In genomic region chr16:86519007-86519648, GRCh38 we compare ENCODE assay signal across 19 cellular contexts. TPM values are rescaled to one million over a fixed set of nuclear protein-coding genes. Genes with fewer than 3 reads are reported as not detected.
DNase-seq lines count a peak whose midpoint lies in the region; ATAC-seq, FAIRE-seq and TF ChIP-seq lines count a peak whose summit lies in the region.
"Had no signal": no experiment of that assay in that cellular context is flagged by ENCODE, and none has a peak within 500 bp of the region (broad histone marks: within the 10 kb centered on the region; RNA-seq: fewer than 3 reads in every experiment).

No MANE protein-coding gene starts in this region.

- FAIRE-seq in HepG2 (lab: Jason Lieb, UNC), result no peak
- FAIRE-seq: islet of Langerhans had no signal

- BruUV-seq in HepG2 (replicated peaks; lab: Mats Ljungman, UMichigan), result no TSS peak

- H4K20me1 ChIP-seq in HepG2 (ENCODE audit: insufficient read depth, low read length), result no peaks in the 10 kb centered on the region; the same call in 1 of the 2 replicates

- POLR2A ChIA-PET in HepG2 (lab: Yijun Ruan, JAX), result no interaction called here

- H3K36me3 ChIP-seq in right atrium auricular region (no peaks in the 10 kb centered on the region), HepG2 (replicated peaks in 1 of 2; ENCODE audit: control insufficient read depth in 1 of 2, insufficient read depth in 2 of 2, low read length in 2 of 2) (no peaks in the 10 kb centered on the region), upper lobe of right lung (no peaks in the 10 kb centered on the region)
- H3K36me3 ChIP-seq: lower lobe of right lung, uterus had no signal

- TF ChIP-seq RAD21 in HepG2 (CRISPR knock-in tag; IDR thresholded peaks at IDR 0.05), result no peak

- in situ Hi-C loops in HepG2 (cut with HindIII; ENCODE audit: extremely low pct_ligation_motif_present, low pct_unique_long_range_greater_than_20kb), result loop anchor here (5.0 to 25.0 kb wide), 4 partner anchors 177 to 707 kb away; no protein-coding TSS in a partner anchor

- H3K27me3 ChIP-seq in right atrium auricular region (peaks cover 0 to 32% of the 10 kb centered on the region in 2 donors), HepG2 (ENCODE audit: control insufficient read depth in 1 of 2, insufficient read depth in 2 of 2, low read length in 2 of 2) (peaks cover 12 to 90% of the 10 kb centered on the region in 2 experiments), upper lobe of right lung (peaks cover 64% of the 10 kb centered on the region)

- TF ChIP-seq EP300 in HepG2 (IDR thresholded peaks at IDR 0.05; ENCODE audit: low read depth in 2 of 2, low read length in 2 of 2) (no peak), HepG2 (CRISPR knock-in tag; IDR thresholded peaks at IDR 0.05; ENCODE audit: borderline replicate concordance) (no peak)

- H3K9me3 ChIP-seq in right atrium auricular region, result no peaks in the 10 kb centered on the region
- H3K9me3 ChIP-seq in HepG2 (ENCODE audit: low read length), result no peaks in the 10 kb centered on the region
- no peaks in the 10 kb centered on the region for H3K9me3 ChIP-seq in upper lobe of right lung
- H3K9me3 ChIP-seq: lower lobe of right lung, SK-N-SH, uterus had no signal

- H3K4me2 ChIP-seq in HepG2 (ENCODE audit: low read depth, low read length), result no peak overlapping the region

- H2AFZ ChIP-seq in HepG2 (ENCODE audit: low read length), result no peak overlapping the region

- intact Hi-C loops in left ventricle myocardium superior (cut with micrococcal nuclease), result loop anchor here (5.0 to 10.0 kb wide), 2 partner anchors 184 to 447 kb away; no protein-coding TSS in a partner anchor
- intact Hi-C loops in HepG2 (cut with micrococcal nuclease; ENCODE audit: unreplicated experiment), result no loop called here
- intact Hi-C loops in upper lobe of right lung (cut with DNase I), result loop anchor here (5.0 to 10.0 kb wide), 3 partner anchors 174 to 447 kb away; no protein-coding TSS in a partner anchor

- CTCF ChIA-PET in HepG2 (lab: Yijun Ruan, JAX; ENCODE audit: low intra/inter-chr PET ratio, low total read pairs), result interaction anchor here (1.6 to 2.7 kb wide), 3 partner anchors 178 to 446 kb away, joined by 20 to 23 read pairs (median 22); no protein-coding TSS in a partner anchor

- no peak overlapping the region for H3K9ac ChIP-seq in HepG2 (ENCODE audit: insufficient read depth, low read depth, low read length)
- H3K9ac ChIP-seq: SK-N-SH had no signal

- H3K4me1 ChIP-seq in right atrium auricular region, result peaks cover 0 to 22% of the 10 kb centered on the region in 2 donors
- H3K4me1 ChIP-seq in HepG2 (ENCODE audit: insufficient read depth, low read length), result peaks cover 9% of the 10 kb centered on the region
- no peaks in the 10 kb centered on the region for H3K4me1 ChIP-seq in upper lobe of right lung
- H3K4me1 ChIP-seq: uterus had no signal

- 65% methylated on average over 12 of the region's 16 CpGs for WGBS in HepG2 (ENCODE audit: low lambda C conversion rate)

- ATAC-seq in left ventricle myocardium superior (no peak), HepG2 (peak; percentile 6; the same call in 1 of the 3 replicates), upper lobe of right lung (no peak)

- no peak for TF ChIP-seq POLR2A in HepG2 (IDR thresholded peaks at IDR 0.05; ENCODE audit: insufficient read depth in 1 of 2, low read depth in 2 of 2, low read length in 2 of 2)

- no peak for TF ChIP-seq CTCF in right atrium auricular region (IDR thresholded peaks at IDR 0.05)
- no peak for TF ChIP-seq CTCF in HepG2 (CRISPR knock-in tag; IDR thresholded peaks at IDR 0.05)
- TF ChIP-seq CTCF in upper lobe of right lung (IDR thresholded peaks at IDR 0.05), result no peak

- H3K27ac ChIP-seq in right atrium auricular region (no peak overlapping the region), HepG2 (ENCODE audit: extremely low read length, insufficient read depth, low read length) (no peak overlapping the region), upper lobe of right lung (peak overlapping the region; percentile 20)
- H3K27ac ChIP-seq: foreskin keratinocyte, uterus had no signal

- DNase-seq in left ventricle myocardium superior (peak; percentile 22), right atrium auricular region (ENCODE audit: low spot score) (no peak), HepG2 (ENCODE audit: low spot score) (no peak), upper lobe of right lung (no peak), NCI-H1694 treated with DMSO at 0.1 percent for 48 hours (lab: John Stamatoyannopoulos, UW) (no peak), NCI-H510A (lab: John Stamatoyannopoulos, UW) (no peak)
- DNase-seq: activated naive CD4-positive, alpha-beta T cell treated with anti-CD3 and anti-CD28 coated beads, Interleukin-2, amount 50 U/mL, for 16 hours; activated T-cell treated with anti-CD3 and anti-CD28 coated beads, Interleukin-2, amount 50 U/mL, for 4 hours; foreskin keratinocyte; hippocampal formation; NCI-H1105; NCI-H2107; retina; SK-N-SH; uterus had no signal

- H3K4me3 ChIP-seq in right atrium auricular region (no peak overlapping the region), HepG2 (replicated peaks in 1 of 3; ENCODE audit: insufficient read depth in 1 of 3, low read depth in 2 of 3, low read length in 3 of 3) (no peak overlapping the region), upper lobe of right lung (no peak overlapping the region)
- H3K4me3 ChIP-seq: uterus had no signal

- H3K79me2 ChIP-seq in HepG2 (ENCODE audit: insufficient read depth, low read length), result no peaks in the 10 kb centered on the region

RNA-seq across cellular contexts. Expression of gene FOXF1, which starts 8.8 kb away (rescaled TPM):
- total RNA-seq in left ventricle myocardium superior (0.25 TPM), right atrium auricular region (under 1 TPM in 1 of 2 donors, not detected in 1; 0.44 TPM), HepG2 (2016; rRNA removed; fragmentation: Illumina TruSeq; extraction: Trizol) (not detected in 2 replicates), upper lobe of right lung (46.4 TPM)
- not detected in 2 replicates for total RNA-seq in HepG2 (2016; cell fraction: cytosol; rRNA removed; fragmentation: Illumina TruSeq; extraction: Trizol; ENCODE audit: low read depth)
- total RNA-seq in HepG2 (2016; cell fraction: insoluble cytoplasmic fraction; rRNA removed; fragmentation: Illumina TruSeq; extraction: Trizol), result not detected in 2 replicates
- total RNA-seq in HepG2 (2016; cell fraction: membrane; rRNA removed; fragmentation: Illumina TruSeq; extraction: Trizol), result not detected in 2 replicates
- total RNA-seq in HepG2 (2016; cell fraction: nucleus; rRNA removed; fragmentation: Illumina TruSeq; extraction: Trizol), result not detected in 2 replicates
- polyA plus RNA-seq in HepG2 (2011; rRNA removed), result not detected in 2 replicates
- polyA plus RNA-seq in HepG2 (2011; cell fraction: cytosol; rRNA removed), result not detected in 2 replicates
- not detected in 2 replicates for polyA plus RNA-seq in HepG2 (2011; cell fraction: nucleus; rRNA removed)
- polyA plus RNA-seq in HepG2 (2012), result not detected in 2 replicates
- polyA plus RNA-seq in HepG2 (2016; cell fraction: cytosol; fragmentation: Illumina TruSeq; extraction: Trizol; ENCODE audit: low read depth), result not detected in 2 replicates
- not detected in 2 replicates for polyA plus RNA-seq in HepG2 (2016; cell fraction: insoluble cytoplasmic fraction; fragmentation: Illumina TruSeq; extraction: Trizol; ENCODE audit: low read depth)
- polyA plus RNA-seq in HepG2 (2016; cell fraction: membrane; fragmentation: Illumina TruSeq; extraction: Trizol; ENCODE audit: low read depth), result not detected in 2 replicates
- polyA plus RNA-seq in HepG2 (2016; cell fraction: nucleus; fragmentation: Illumina TruSeq; extraction: Trizol; ENCODE audit: insufficient read depth, low read depth), result not detected in 2 replicates
- polyA minus RNA-seq in HepG2 (2011; rRNA and poly(A)+ RNA removed; ENCODE audit: low replicate concordance), result 5.0 TPM in 1 of 2 replicates, not detected in the other
- not detected in 2 replicates for polyA minus RNA-seq in HepG2 (2011; cell fraction: cytosol; rRNA and poly(A)+ RNA removed)
- not detected in 2 replicates for polyA minus RNA-seq in HepG2 (2011; cell fraction: nucleus; rRNA and poly(A)+ RNA removed)
- total RNA-seq: foreskin keratinocyte, H9 had no signal
- polyA plus RNA-seq: foreskin keratinocyte had no signal

RNA-seq across cellular contexts. Expression of gene MTHFSD, which starts 35.9 kb away (rescaled TPM):
- total RNA-seq in left ventricle myocardium superior (12.6 TPM), right atrium auricular region (1 to 10 TPM; 7.8 to 8.3 TPM), HepG2 (2016; rRNA removed; fragmentation: Illumina TruSeq; extraction: Trizol) (8.9 and 16.3 TPM in 2 replicates), upper lobe of right lung (18.7 TPM)
- total RNA-seq in HepG2 (2016; cell fraction: cytosol; rRNA removed; fragmentation: Illumina TruSeq; extraction: Trizol; ENCODE audit: low read depth), result 3.0 and 3.2 TPM in 2 replicates
- 9.5 and 14.5 TPM in 2 replicates for total RNA-seq in HepG2 (2016; cell fraction: insoluble cytoplasmic fraction; rRNA removed; fragmentation: Illumina TruSeq; extraction: Trizol)
- 6.0 and 6.1 TPM in 2 replicates for total RNA-seq in HepG2 (2016; cell fraction: membrane; rRNA removed; fragmentation: Illumina TruSeq; extraction: Trizol)
- total RNA-seq in HepG2 (2016; cell fraction: nucleus; rRNA removed; fragmentation: Illumina TruSeq; extraction: Trizol), result 21.7 and 25.7 TPM in 2 replicates
- polyA plus RNA-seq in HepG2 (2011; rRNA removed), result 14.2 and 15.8 TPM in 2 replicates
- polyA plus RNA-seq in HepG2 (2011; cell fraction: cytosol; rRNA removed), result 5.8 and 6.4 TPM in 2 replicates
- polyA plus RNA-seq in HepG2 (2011; cell fraction: nucleus; rRNA removed), result 85.9 and 86.6 TPM in 2 replicates
- polyA plus RNA-seq in HepG2 (2012), result 8.3 and 11.3 TPM in 2 replicates
- polyA plus RNA-seq in HepG2 (2016; cell fraction: cytosol; fragmentation: Illumina TruSeq; extraction: Trizol; ENCODE audit: low read depth), result 1.9 and 2.3 TPM in 2 replicates
- polyA plus RNA-seq in HepG2 (2016; cell fraction: insoluble cytoplasmic fraction; fragmentation: Illumina TruSeq; extraction: Trizol; ENCODE audit: low read depth), result 9.8 and 13.1 TPM in 2 replicates
- polyA plus RNA-seq in HepG2 (2016; cell fraction: membrane; fragmentation: Illumina TruSeq; extraction: Trizol; ENCODE audit: low read depth), result 4.8 and 5.1 TPM in 2 replicates
- 28.2 and 29.9 TPM in 2 replicates for polyA plus RNA-seq in HepG2 (2016; cell fraction: nucleus; fragmentation: Illumina TruSeq; extraction: Trizol; ENCODE audit: insufficient read depth, low read depth)
- polyA minus RNA-seq in HepG2 (2011; rRNA and poly(A)+ RNA removed; ENCODE audit: low replicate concordance), result 27.7 and 27.8 TPM in 2 replicates
- polyA minus RNA-seq in HepG2 (2011; cell fraction: cytosol; rRNA and poly(A)+ RNA removed), result 5.9 and 9.4 TPM in 2 replicates
- 76.5 and 82.9 TPM in 2 replicates for polyA minus RNA-seq in HepG2 (2011; cell fraction: nucleus; rRNA and poly(A)+ RNA removed)

RNA-seq across cellular contexts. Expression of gene FOXC2, which starts 47.5 kb away (rescaled TPM):
- total RNA-seq in left ventricle myocardium superior (1.9 TPM), right atrium auricular region (1 to 10 TPM; 2.6 to 2.9 TPM), HepG2 (2016; rRNA removed; fragmentation: Illumina TruSeq; extraction: Trizol) (not detected in 2 replicates), upper lobe of right lung (1.1 TPM)
- not detected in 2 replicates for total RNA-seq in HepG2 (2016; cell fraction: cytosol; rRNA removed; fragmentation: Illumina TruSeq; extraction: Trizol; ENCODE audit: low read depth)
- not detected in 2 replicates for total RNA-seq in HepG2 (2016; cell fraction: insoluble cytoplasmic fraction; rRNA removed; fragmentation: Illumina TruSeq; extraction: Trizol)
- not detected in 2 replicates for total RNA-seq in HepG2 (2016; cell fraction: membrane; rRNA removed; fragmentation: Illumina TruSeq; extraction: Trizol)
- not detected in 2 replicates for total RNA-seq in HepG2 (2016; cell fraction: nucleus; rRNA removed; fragmentation: Illumina TruSeq; extraction: Trizol)
- polyA plus RNA-seq in HepG2 (2011; rRNA removed), result 0.05 TPM in 1 of 2 replicates, not detected in the other
- not detected in 2 replicates for polyA plus RNA-seq in HepG2 (2011; cell fraction: cytosol; rRNA removed)
- polyA plus RNA-seq in HepG2 (2011; cell fraction: nucleus; rRNA removed), result 0.26 and 0.31 TPM in 2 replicates
- 0.08 TPM in 1 of 2 replicates, not detected in the other for polyA plus RNA-seq in HepG2 (2012)
- polyA plus RNA-seq in HepG2 (2016; cell fraction: cytosol; fragmentation: Illumina TruSeq; extraction: Trizol; ENCODE audit: low read depth), result not detected in 2 replicates
- not detected in 2 replicates for polyA plus RNA-seq in HepG2 (2016; cell fraction: insoluble cytoplasmic fraction; fragmentation: Illumina TruSeq; extraction: Trizol; ENCODE audit: low read depth)
- not detected in 2 replicates for polyA plus RNA-seq in HepG2 (2016; cell fraction: membrane; fragmentation: Illumina TruSeq; extraction: Trizol; ENCODE audit: low read depth)
- polyA plus RNA-seq in HepG2 (2016; cell fraction: nucleus; fragmentation: Illumina TruSeq; extraction: Trizol; ENCODE audit: insufficient read depth, low read depth), result not detected in 2 replicates
- polyA minus RNA-seq in HepG2 (2011; rRNA and poly(A)+ RNA removed; ENCODE audit: low replicate concordance), result 0.82 TPM in 1 of 2 replicates, not detected in the other
- not detected in 2 replicates for polyA minus RNA-seq in HepG2 (2011; cell fraction: cytosol; rRNA and poly(A)+ RNA removed)
- polyA minus RNA-seq in HepG2 (2011; cell fraction: nucleus; rRNA and poly(A)+ RNA removed), result 0.13 TPM in 1 of 2 replicates, not detected in the other
- total RNA-seq: activated T-cell treated with anti-CD3 and anti-CD28 coated beads, Interleukin-2, amount 50 U/mL, for 4 hours; foreskin keratinocyte; H9; NCI-H460 had no signal
- polyA plus RNA-seq: foreskin keratinocyte had no signal

RNA-seq across cellular contexts. Expression of gene FOXL1, which starts 59.2 kb away (rescaled TPM):
- total RNA-seq in left ventricle myocardium superior, result 0.32 TPM
- 1 to 10 TPM in 1 of 2 donors, under 1 TPM in 1; 0.85 to 1.3 TPM for total RNA-seq in right atrium auricular region
- total RNA-seq in HepG2 (2016; rRNA removed; fragmentation: Illumina TruSeq; extraction: Trizol), result not detected in 2 replicates
- total RNA-seq in HepG2 (2016; cell fraction: cytosol; rRNA removed; fragmentation: Illumina TruSeq; extraction: Trizol; ENCODE audit: low read depth), result not detected in 2 replicates
- not detected in 2 replicates for total RNA-seq in HepG2 (2016; cell fraction: insoluble cytoplasmic fraction; rRNA removed; fragmentation: Illumina TruSeq; extraction: Trizol)
- total RNA-seq in HepG2 (2016; cell fraction: membrane; rRNA removed; fragmentation: Illumina TruSeq; extraction: Trizol), result not detected in 2 replicates
- total RNA-seq in HepG2 (2016; cell fraction: nucleus; rRNA removed; fragmentation: Illumina TruSeq; extraction: Trizol), result not detected in 2 replicates
- not detected in 2 replicates for polyA plus RNA-seq in HepG2 (2011; rRNA removed)
- 0.01 TPM in 1 of 2 replicates, not detected in the other for polyA plus RNA-seq in HepG2 (2011; cell fraction: cytosol; rRNA removed)
- polyA plus RNA-seq in HepG2 (2011; cell fraction: nucleus; rRNA removed), result not detected in 2 replicates
- polyA plus RNA-seq in HepG2 (2012), result not detected in 2 replicates
- not detected in 2 replicates for polyA plus RNA-seq in HepG2 (2016; cell fraction: cytosol; fragmentation: Illumina TruSeq; extraction: Trizol; ENCODE audit: low read depth)
- polyA plus RNA-seq in HepG2 (2016; cell fraction: insoluble cytoplasmic fraction; fragmentation: Illumina TruSeq; extraction: Trizol; ENCODE audit: low read depth), result not detected in 2 replicates
- polyA plus RNA-seq in HepG2 (2016; cell fraction: membrane; fragmentation: Illumina TruSeq; extraction: Trizol; ENCODE audit: low read depth), result not detected in 2 replicates
- not detected in 2 replicates for polyA plus RNA-seq in HepG2 (2016; cell fraction: nucleus; fragmentation: Illumina TruSeq; extraction: Trizol; ENCODE audit: insufficient read depth, low read depth)
- 1.1 TPM in 1 of 2 replicates, not detected in the other for polyA minus RNA-seq in HepG2 (2011; rRNA and poly(A)+ RNA removed; ENCODE audit: low replicate concordance)
- not detected in 2 replicates for polyA minus RNA-seq in HepG2 (2011; cell fraction: cytosol; rRNA and poly(A)+ RNA removed)
- not detected in 2 replicates for polyA minus RNA-seq in HepG2 (2011; cell fraction: nucleus; rRNA and poly(A)+ RNA removed)
- 0.81 TPM for total RNA-seq in upper lobe of right lung
- total RNA-seq: activated T-cell treated with anti-CD3 and anti-CD28 coated beads, Interleukin-2, amount 50 U/mL, for 4 hours had no signal

Comparison
In these comparisons a context has a peak if more than half of its experiments do, and no peak if none do; other contexts are left out.
1. RNA of gene FOXF1, which starts 8.8 kb away (total RNA-seq): 46.4 TPM in upper lobe of right lung (single experiment); 0.44 TPM in right atrium auricular region, 0.25 TPM in left ventricle myocardium superior (single experiment) and not detected in HepG2; every median in the first group is over 10 times any median in the second.